ENCODE assay signal across 7 cellular contexts in the genomic region with DNA sequence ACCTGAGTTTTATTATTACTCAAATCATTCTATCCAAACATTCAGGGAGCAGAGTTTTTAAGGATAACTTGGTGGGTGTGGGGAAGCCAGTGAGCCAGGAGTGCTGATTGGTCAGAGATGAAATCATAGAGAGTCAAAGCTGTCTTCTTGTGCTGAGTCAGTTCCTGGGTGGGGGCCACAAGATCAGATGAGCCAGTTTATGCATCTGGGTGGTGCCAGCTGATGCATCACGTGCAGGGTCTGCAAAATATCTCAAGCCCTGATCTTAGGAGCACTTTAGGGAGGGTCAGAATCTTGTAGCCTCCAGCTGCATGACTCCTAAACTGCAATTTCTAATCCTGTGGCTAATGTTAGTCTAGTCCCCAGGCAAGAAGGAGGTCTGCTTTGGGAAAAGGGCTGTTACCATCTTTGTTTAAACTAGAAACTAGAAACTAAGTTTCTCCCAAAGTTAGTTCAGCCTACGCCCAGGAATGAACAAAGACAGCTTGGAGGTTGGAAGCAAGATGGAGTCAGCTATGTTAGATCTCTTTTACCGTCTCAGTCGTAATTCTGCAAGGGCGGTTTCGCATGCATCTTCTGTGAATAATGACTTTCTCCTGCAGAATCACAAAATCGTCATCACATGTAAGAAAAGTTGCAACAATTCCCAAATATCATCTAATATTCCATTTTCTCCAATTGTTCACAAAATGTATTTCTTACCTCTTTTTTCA.
DNase-seq lines count a peak whose midpoint lies in the region; ATAC-seq and TF ChIP-seq lines count a peak whose summit lies in the region.
"Not testable (repeated sequence)": the region's sequence is repeated elsewhere in the genome, so short reads cannot be mapped to it uniquely, and the experiment has no call there.

No MANE protein-coding gene starts in this region.

- CTCF ChIA-PET in IMR-90 (lab: Yijun Ruan, JAX): not testable (repeated sequence)
- CTCF ChIA-PET in activated CD4-positive, alpha-beta memory T cell treated with anti-CD3 and anti-CD28 coated beads for 36 hours (lab: Charles Lee): interaction anchor here (1.0 kb wide), 1 partner anchor 34 kb away, joined by 3 read pairs; no protein-coding TSS in a partner anchor

- not testable (repeated sequence) for H3K4me2 ChIP-seq in IMR-90 (ENCODE audit: low read depth, low read length)

- dilution Hi-C loops in IMR-90 (cut with HindIII; ENCODE audit: low sequenced_read_pairs, unreplicated experiment): not testable (repeated sequence)

- not testable (repeated sequence) for H3K36me3 Mint-ChIP-seq in activated CD4-positive, alpha-beta memory T cell treated with anti-CD3 and anti-CD28 coated beads for 36 hours

- not testable (repeated sequence) for H2BK20ac ChIP-seq in IMR-90 (ENCODE audit: low read depth, low read length)

- not testable (repeated sequence) for H2BK15ac ChIP-seq in IMR-90 (ENCODE audit: low read depth, low read length)

- not testable (repeated sequence) for H2AK5ac ChIP-seq in IMR-90 (ENCODE audit: low read depth, low read length)

- H3K4me1 Mint-ChIP-seq in activated CD4-positive, alpha-beta memory T cell treated with anti-CD3 and anti-CD28 coated beads for 36 hours (ENCODE audit: low read depth): not testable (repeated sequence)

- not testable (repeated sequence) for H3K23ac ChIP-seq in IMR-90 (ENCODE audit: low read depth, low read length)

- H3K4me1 ChIP-seq in IMR-90 (ENCODE audit: control insufficient read depth, insufficient read depth, low read length): not testable (repeated sequence)

- not testable (repeated sequence) for ATAC-seq in IMR-90 (ENCODE audit: low read depth)

- H3K27ac ChIP-seq in IMR-90 (ENCODE audit: insufficient read depth, low read length): not testable (repeated sequence)

- not testable (repeated sequence) for H3K36me3 ChIP-seq in IMR-90 (ENCODE audit: control insufficient read depth, insufficient read depth, low read length)

- not testable (repeated sequence) for H3K9me3 ChIP-seq in IMR-90 (ENCODE audit: control insufficient read depth, insufficient read depth, low read length)

- peak; percentile 38 for DNase-seq in ELR (ENCODE audit: low read depth)
- not testable (repeated sequence) for DNase-seq in IMR-90
- DNase-seq in RPMI7951 (ENCODE audit: low read depth): peak; percentile 69
- peak; percentile 9 for DNase-seq in activated CD4-positive, alpha-beta memory T cell treated with anti-CD3 and anti-CD28 coated beads for 36 hours
- peak; percentile 39 for DNase-seq in epithelial cell of esophagus (ENCODE audit: low read depth)
- peak; percentile 7 for DNase-seq in fibroblast of pulmonary artery (ENCODE audit: low read depth)
- peak; percentile 79 for DNase-seq in foreskin melanocyte

- TF ChIP-seq POLR2A in IMR-90 (IDR thresholded peaks at IDR 0.05; ENCODE audit: low read depth, low read length): not testable (repeated sequence)

- H3K56ac ChIP-seq in IMR-90 (ENCODE audit: extremely low read depth, insufficient read depth, low read length): not testable (repeated sequence)

- not testable (repeated sequence) for H3K18ac ChIP-seq in IMR-90 (ENCODE audit: low read depth, low read length)

- not testable (repeated sequence) for H2BK120ac ChIP-seq in IMR-90 (ENCODE audit: low read depth, low read length)

- not testable (repeated sequence) for H3K27ac Mint-ChIP-seq in activated CD4-positive, alpha-beta memory T cell treated with anti-CD3 and anti-CD28 coated beads for 36 hours

- not testable (repeated sequence) for H2BK5ac ChIP-seq in IMR-90 (ENCODE audit: low read depth, low read length, poor library complexity, severe bottlenecking)

- not testable (repeated sequence) for H2AFZ ChIP-seq in IMR-90 (replicated peaks; ENCODE audit: low read length, poor library complexity)

- not testable (repeated sequence) for H3K4ac ChIP-seq in IMR-90 (ENCODE audit: low read depth, low read length)

- H4K5ac ChIP-seq in IMR-90 (ENCODE audit: low read depth, low read length): not testable (repeated sequence)

- H3K9ac ChIP-seq in IMR-90 (ENCODE audit: low read depth, low read length): not testable (repeated sequence)

- H3K4me3 ChIP-seq in IMR-90 (ENCODE audit: insufficient read depth, low read depth, low read length); epithelial cell of esophagus (ENCODE audit: low read length); fibroblast of pulmonary artery (replicated peaks; ENCODE audit: low read depth, low read length): not testable (repeated sequence)

- H3K27me3 Mint-ChIP-seq in activated CD4-positive, alpha-beta memory T cell treated with anti-CD3 and anti-CD28 coated beads for 36 hours: not testable (repeated sequence)

- H3K4me3 Mint-ChIP-seq in activated CD4-positive, alpha-beta memory T cell treated with anti-CD3 and anti-CD28 coated beads for 36 hours: not testable (repeated sequence)

- peaks cover 10% of the 10 kb centered on the region for H3K9me3 Mint-ChIP-seq in activated CD4-positive, alpha-beta memory T cell treated with anti-CD3 and anti-CD28 coated beads for 36 hours

- POLR2A ChIA-PET in IMR-90 (lab: Charles Lee; ENCODE audit: unreplicated experiment); activated CD4-positive, alpha-beta memory T cell treated with anti-CD3 and anti-CD28 coated beads for 36 hours (lab: Charles Lee): not testable (repeated sequence)

- not testable (repeated sequence) for H2AK9ac ChIP-seq in IMR-90 (replicated peaks; ENCODE audit: low read depth, low read length, poor library complexity)

- not testable (repeated sequence) for H4K91ac ChIP-seq in IMR-90 (ENCODE audit: insufficient read depth, low read depth, low read length)

- not testable (repeated sequence) for TF ChIP-seq RAD21 in IMR-90 (IDR thresholded peaks at IDR 0.05; ENCODE audit: low read length)

- H4K8ac ChIP-seq in IMR-90 (ENCODE audit: low read depth in 2 of 2, low read length in 2 of 2): not testable (repeated sequence)

- intact Hi-C loops in IMR-90 (cut with micrococcal nuclease); activated CD4-positive, alpha-beta memory T cell treated with anti-CD3 and anti-CD28 coated beads for 36 hours (cut with micrococcal nuclease): not testable (repeated sequence)

- TF ChIP-seq CTCF in IMR-90 (conservative IDR thresholded peaks at IDR 0.05; ENCODE audit: low read depth, low read length); epithelial cell of esophagus (IDR thresholded peaks at IDR 0.05; ENCODE audit: insufficient read depth, low read depth, low read length, missing control alignments); fibroblast of pulmonary artery (IDR thresholded peaks at IDR 0.05; ENCODE audit: low read length, missing control alignments): not testable (repeated sequence)

- WGBS in IMR-90 (ENCODE audit: extremely low coverage in 2 of 2, insufficient read length in 1 of 2), 2 experiments: 63% methylated on average over 4 of the region's 7 CpGs; no CpG with 5 or more reads in 1 of the 2 experiments

- H3K27me3 ChIP-seq in IMR-90 (ENCODE audit: control insufficient read depth, insufficient read depth, low read length): not testable (repeated sequence)

- not testable (repeated sequence) for BruUV-seq in IMR-90 (replicated peaks; lab: Mats Ljungman, UMichigan)

- in situ Hi-C loops in IMR-90 (cut with MboI; ENCODE audit: low sequenced_read_pairs): not testable (repeated sequence)

- not testable (repeated sequence) for H4K20me1 ChIP-seq in IMR-90 (ENCODE audit: insufficient read depth, low read length)

- H3K14ac ChIP-seq in IMR-90 (replicated peaks; ENCODE audit: low read depth, low read length): not testable (repeated sequence)

- not testable (repeated sequence) for H3K79me1 ChIP-seq in IMR-90 (ENCODE audit: low read depth in 1 of 2, low read length in 2 of 2)

- not testable (repeated sequence) for H3K9me1 ChIP-seq in IMR-90 (ENCODE audit: insufficient read depth, low read length)

TF ChIP-seq in IMR-90, 13 proteins besides CTCF, POLR2A, EP300 and RAD21:
- TF ChIP-seq, protein P1, sequence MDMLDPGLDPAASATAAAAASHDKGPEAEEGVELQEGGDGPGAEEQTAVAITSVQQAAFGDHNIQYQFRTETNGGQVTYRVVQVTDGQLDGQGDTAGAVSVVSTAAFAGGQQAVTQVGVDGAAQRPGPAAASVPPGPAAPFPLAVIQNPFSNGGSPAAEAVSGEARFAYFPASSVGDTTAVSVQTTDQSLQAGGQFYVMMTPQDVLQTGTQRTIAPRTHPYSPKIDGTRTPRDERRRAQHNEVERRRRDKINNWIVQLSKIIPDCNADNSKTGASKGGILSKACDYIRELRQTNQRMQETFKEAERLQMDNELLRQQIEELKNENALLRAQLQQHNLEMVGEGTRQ (IDR thresholded peaks at IDR 0.05; ENCODE audit: low read depth, low read length): peak; percentile 26; the same call in 1 of the 2 replicates
